ENCODE assay signal across 1 cellular context in genomic region chr7:128455556-128456254, GRCh38.
TF ChIP-seq lines count a peak whose summit lies in the region.

TSS of gene HILPDA (plus strand) at chr7:128455878. CDS start at chr7:128457269, 1,391 bp downstream.

TF ChIP-seq in HepG2, 621 proteins besides CTCF, POLR2A, EP300 and RAD21 (continued from another document):
- TF ChIP-seq HNRNPL (IDR thresholded peaks at IDR 0.05; ENCODE audit: low read depth, low read length) (no peak), ZNF33B (CRISPR knock-in tag; IDR thresholded peaks at IDR 0.05) (peak; percentile 83; the same call in 1 of the 2 replicates), ZNF781 (CRISPR knock-in tag; IDR thresholded peaks at IDR 0.05; ENCODE audit: borderline replicate concordance, not compliant biosample characterization) (peak; percentile 68), PPARG (CRISPR knock-in tag; conservative IDR thresholded peaks at IDR 0.05) (peak; percentile 69; the same call in 1 of the 2 replicates), GLMP (CRISPR knock-in tag; IDR thresholded peaks at IDR 0.05; ENCODE audit: borderline replicate concordance) (no peak), ELF4 (CRISPR knock-in tag; IDR thresholded peaks at IDR 0.05; ENCODE audit: borderline replicate concordance) (no peak), SSRP1 (CRISPR knock-in tag; IDR thresholded peaks at IDR 0.05) (no peak), ZSCAN22 (CRISPR knock-in tag; IDR thresholded peaks at IDR 0.05) (no peak), ZNF83 (CRISPR knock-in tag; IDR thresholded peaks at IDR 0.05; ENCODE audit: borderline replicate concordance) (peak; percentile 86; the same call in 1 of the 2 replicates), CCDC6 (CRISPR knock-in tag; IDR thresholded peaks at IDR 0.05) (peak; percentile 32; the same call in 1 of the 2 replicates), ZFP41 (CRISPR knock-in tag; IDR thresholded peaks at IDR 0.05; ENCODE audit: borderline replicate concordance) (peak; percentile 27; the same call in 1 of the 2 replicates), HDAC2 (CRISPR knock-in tag; IDR thresholded peaks at IDR 0.05) (peak; percentile 60; the same call in 1 of the 2 replicates), CCAR2 (optimal IDR thresholded peaks at IDR 0.05; ENCODE audit: low read depth, low read length) (no peak), KDM3A (CRISPR knock-in tag; IDR thresholded peaks at IDR 0.05; ENCODE audit: low read depth) (peak; percentile 65; the same call in 1 of the 2 replicates), ZNF777 (CRISPR knock-in tag; IDR thresholded peaks at IDR 0.05) (peak; percentile 96), ARID2 (CRISPR knock-in tag; IDR thresholded peaks at IDR 0.05; ENCODE audit: borderline replicate concordance) (no peak), ZNF350 (CRISPR knock-in tag; IDR thresholded peaks at IDR 0.05; ENCODE audit: borderline replicate concordance, low read depth) (peak; percentile 56; the same call in 1 of the 2 replicates), MED1 (CRISPR knock-in tag; IDR thresholded peaks at IDR 0.05) (peak; percentile 77), ZBTB7B (CRISPR knock-in tag; IDR thresholded peaks at IDR 0.05) (0 out of 2 replicates have a peak, but pooled peaks have one; percentile 20), ZNF282 (IDR thresholded peaks at IDR 0.05; ENCODE audit: partially characterized antibody) (no peak), RXRB (CRISPR knock-in tag; IDR thresholded peaks at IDR 0.05; ENCODE audit: borderline replicate concordance) (peak; percentile 57), SMYD3 (CRISPR knock-in tag; IDR thresholded peaks at IDR 0.05) (no peak), MXD1 (CRISPR knock-in tag; IDR thresholded peaks at IDR 0.05) (no peak; the same call in 1 of the 2 replicates)
- TF ChIP-seq, protein P1, sequence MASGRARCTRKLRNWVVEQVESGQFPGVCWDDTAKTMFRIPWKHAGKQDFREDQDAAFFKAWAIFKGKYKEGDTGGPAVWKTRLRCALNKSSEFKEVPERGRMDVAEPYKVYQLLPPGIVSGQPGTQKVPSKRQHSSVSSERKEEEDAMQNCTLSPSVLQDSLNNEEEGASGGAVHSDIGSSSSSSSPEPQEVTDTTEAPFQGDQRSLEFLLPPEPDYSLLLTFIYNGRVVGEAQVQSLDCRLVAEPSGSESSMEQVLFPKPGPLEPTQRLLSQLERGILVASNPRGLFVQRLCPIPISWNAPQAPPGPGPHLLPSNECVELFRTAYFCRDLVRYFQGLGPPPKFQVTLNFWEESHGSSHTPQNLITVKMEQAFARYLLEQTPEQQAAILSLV (CRISPR knock-in tag; IDR thresholded peaks at IDR 0.05; ENCODE audit: borderline replicate concordance) = peak; percentile 81; the same call in 1 of the 2 replicates
- TF ChIP-seq, protein P2, sequence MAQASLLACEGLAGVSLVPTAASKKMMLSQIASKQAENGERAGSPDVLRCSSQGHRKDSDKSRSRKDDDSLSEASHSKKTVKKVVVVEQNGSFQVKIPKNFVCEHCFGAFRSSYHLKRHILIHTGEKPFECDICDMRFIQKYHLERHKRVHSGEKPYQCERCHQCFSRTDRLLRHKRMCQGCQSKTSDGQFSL (CRISPR knock-in tag; IDR thresholded peaks at IDR 0.05) = no peak
- TF ChIP-seq, protein P3, sequence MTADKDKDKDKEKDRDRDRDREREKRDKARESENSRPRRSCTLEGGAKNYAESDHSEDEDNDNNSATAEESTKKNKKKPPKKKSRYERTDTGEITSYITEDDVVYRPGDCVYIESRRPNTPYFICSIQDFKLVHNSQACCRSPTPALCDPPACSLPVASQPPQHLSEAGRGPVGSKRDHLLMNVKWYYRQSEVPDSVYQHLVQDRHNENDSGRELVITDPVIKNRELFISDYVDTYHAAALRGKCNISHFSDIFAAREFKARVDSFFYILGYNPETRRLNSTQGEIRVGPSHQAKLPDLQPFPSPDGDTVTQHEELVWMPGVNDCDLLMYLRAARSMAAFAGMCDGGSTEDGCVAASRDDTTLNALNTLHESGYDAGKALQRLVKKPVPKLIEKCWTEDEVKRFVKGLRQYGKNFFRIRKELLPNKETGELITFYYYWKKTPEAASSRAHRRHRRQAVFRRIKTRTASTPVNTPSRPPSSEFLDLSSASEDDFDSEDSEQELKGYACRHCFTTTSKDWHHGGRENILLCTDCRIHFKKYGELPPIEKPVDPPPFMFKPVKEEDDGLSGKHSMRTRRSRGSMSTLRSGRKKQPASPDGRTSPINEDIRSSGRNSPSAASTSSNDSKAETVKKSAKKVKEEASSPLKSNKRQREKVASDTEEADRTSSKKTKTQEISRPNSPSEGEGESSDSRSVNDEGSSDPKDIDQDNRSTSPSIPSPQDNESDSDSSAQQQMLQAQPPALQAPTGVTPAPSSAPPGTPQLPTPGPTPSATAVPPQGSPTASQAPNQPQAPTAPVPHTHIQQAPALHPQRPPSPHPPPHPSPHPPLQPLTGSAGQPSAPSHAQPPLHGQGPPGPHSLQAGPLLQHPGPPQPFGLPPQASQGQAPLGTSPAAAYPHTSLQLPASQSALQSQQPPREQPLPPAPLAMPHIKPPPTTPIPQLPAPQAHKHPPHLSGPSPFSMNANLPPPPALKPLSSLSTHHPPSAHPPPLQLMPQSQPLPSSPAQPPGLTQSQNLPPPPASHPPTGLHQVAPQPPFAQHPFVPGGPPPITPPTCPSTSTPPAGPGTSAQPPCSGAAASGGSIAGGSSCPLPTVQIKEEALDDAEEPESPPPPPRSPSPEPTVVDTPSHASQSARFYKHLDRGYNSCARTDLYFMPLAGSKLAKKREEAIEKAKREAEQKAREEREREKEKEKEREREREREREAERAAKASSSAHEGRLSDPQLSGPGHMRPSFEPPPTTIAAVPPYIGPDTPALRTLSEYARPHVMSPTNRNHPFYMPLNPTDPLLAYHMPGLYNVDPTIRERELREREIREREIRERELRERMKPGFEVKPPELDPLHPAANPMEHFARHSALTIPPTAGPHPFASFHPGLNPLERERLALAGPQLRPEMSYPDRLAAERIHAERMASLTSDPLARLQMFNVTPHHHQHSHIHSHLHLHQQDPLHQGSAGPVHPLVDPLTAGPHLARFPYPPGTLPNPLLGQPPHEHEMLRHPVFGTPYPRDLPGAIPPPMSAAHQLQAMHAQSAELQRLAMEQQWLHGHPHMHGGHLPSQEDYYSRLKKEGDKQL (CRISPR knock-in tag; IDR thresholded peaks at IDR 0.05; ENCODE audit: low read depth) = no peak
- TF ChIP-seq, protein P4, sequence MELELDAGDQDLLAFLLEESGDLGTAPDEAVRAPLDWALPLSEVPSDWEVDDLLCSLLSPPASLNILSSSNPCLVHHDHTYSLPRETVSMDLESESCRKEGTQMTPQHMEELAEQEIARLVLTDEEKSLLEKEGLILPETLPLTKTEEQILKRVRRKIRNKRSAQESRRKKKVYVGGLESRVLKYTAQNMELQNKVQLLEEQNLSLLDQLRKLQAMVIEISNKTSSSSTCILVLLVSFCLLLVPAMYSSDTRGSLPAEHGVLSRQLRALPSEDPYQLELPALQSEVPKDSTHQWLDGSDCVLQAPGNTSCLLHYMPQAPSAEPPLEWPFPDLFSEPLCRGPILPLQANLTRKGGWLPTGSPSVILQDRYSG (CRISPR knock-in tag; IDR thresholded peaks at IDR 0.05) = no peak
- TF ChIP-seq, protein P5, sequence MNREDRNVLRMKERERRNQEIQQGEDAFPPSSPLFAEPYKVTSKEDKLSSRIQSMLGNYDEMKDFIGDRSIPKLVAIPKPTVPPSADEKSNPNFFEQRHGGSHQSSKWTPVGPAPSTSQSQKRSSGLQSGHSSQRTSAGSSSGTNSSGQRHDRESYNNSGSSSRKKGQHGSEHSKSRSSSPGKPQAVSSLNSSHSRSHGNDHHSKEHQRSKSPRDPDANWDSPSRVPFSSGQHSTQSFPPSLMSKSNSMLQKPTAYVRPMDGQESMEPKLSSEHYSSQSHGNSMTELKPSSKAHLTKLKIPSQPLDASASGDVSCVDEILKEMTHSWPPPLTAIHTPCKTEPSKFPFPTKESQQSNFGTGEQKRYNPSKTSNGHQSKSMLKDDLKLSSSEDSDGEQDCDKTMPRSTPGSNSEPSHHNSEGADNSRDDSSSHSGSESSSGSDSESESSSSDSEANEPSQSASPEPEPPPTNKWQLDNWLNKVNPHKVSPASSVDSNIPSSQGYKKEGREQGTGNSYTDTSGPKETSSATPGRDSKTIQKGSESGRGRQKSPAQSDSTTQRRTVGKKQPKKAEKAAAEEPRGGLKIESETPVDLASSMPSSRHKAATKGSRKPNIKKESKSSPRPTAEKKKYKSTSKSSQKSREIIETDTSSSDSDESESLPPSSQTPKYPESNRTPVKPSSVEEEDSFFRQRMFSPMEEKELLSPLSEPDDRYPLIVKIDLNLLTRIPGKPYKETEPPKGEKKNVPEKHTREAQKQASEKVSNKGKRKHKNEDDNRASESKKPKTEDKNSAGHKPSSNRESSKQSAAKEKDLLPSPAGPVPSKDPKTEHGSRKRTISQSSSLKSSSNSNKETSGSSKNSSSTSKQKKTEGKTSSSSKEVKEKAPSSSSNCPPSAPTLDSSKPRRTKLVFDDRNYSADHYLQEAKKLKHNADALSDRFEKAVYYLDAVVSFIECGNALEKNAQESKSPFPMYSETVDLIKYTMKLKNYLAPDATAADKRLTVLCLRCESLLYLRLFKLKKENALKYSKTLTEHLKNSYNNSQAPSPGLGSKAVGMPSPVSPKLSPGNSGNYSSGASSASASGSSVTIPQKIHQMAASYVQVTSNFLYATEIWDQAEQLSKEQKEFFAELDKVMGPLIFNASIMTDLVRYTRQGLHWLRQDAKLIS (CRISPR knock-in tag; IDR thresholded peaks at IDR 0.05) = no peak
- TF ChIP-seq, protein P6, sequence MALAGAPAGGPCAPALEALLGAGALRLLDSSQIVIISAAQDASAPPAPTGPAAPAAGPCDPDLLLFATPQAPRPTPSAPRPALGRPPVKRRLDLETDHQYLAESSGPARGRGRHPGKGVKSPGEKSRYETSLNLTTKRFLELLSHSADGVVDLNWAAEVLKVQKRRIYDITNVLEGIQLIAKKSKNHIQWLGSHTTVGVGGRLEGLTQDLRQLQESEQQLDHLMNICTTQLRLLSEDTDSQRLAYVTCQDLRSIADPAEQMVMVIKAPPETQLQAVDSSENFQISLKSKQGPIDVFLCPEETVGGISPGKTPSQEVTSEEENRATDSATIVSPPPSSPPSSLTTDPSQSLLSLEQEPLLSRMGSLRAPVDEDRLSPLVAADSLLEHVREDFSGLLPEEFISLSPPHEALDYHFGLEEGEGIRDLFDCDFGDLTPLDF (CRISPR knock-in tag; IDR thresholded peaks at IDR 0.05) = no peak
